ENCODE assay signal across 8 cellular contexts in the genomic region with DNA sequence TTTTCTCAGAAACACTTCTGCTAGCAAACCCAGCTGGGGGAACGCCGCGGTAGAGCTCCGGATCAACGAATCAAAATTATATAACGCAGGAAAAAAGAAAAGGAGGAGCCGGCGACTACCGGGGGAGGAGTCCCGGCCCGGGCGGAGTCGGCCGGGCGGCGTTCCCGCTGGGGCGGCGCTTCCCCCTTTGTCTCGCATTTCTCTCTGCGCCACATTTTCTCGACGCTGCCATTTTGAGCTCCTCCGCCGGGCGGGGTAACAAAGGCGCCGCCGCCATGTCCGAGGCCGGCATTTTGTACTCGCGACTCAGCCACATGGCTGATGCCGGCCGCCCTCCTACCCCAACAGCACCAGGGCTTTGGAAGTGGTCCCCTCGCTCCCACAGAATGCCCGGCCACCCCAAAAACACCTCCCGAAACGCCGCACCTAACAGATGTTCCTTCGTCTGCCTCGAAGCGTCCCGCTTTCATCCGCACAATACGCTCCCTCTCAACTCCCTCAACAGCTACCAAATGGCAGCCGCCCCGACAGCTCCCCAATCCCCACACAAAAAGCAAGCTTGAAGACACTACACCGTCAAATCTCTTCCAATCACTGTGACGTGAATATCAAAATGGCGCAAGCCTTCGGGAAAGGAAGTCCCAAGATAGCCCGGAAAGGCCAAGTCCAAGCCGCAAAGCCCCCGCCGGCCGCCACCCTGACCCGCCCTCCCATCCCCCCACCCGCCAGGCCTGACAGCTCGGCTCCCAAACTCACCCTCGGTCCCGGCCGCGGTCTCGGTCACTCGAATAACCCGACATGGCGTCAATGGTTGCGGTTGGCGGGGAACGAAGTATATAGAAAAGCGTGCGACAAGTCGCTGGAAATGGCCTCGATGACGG. TPM values are rescaled to one million over a fixed set of nuclear protein-coding genes. Genes with fewer than 3 reads are reported as not detected.
A peak's percentile ranks its signal among the peaks of the same experiment; 100 is the strongest.
DNase-seq lines count a peak whose midpoint lies in the region; ATAC-seq and TF ChIP-seq lines count a peak whose summit lies in the region.

No MANE protein-coding gene starts in this region.

- peak overlapping the region; percentile 93 for H3K4me2 ChIP-seq in DOHH2 (ENCODE audit: low read length)

- H3F3A ChIP-seq in DOHH2 (ENCODE audit: control insufficient read depth, insufficient read depth), result peaks cover 49% of the 10 kb centered on the region

- H3K9me2 ChIP-seq in DOHH2 (replicated peaks; ENCODE audit: control insufficient read depth, low read length), result no peaks in the 10 kb centered on the region

- peak overlapping the region; percentile 100 for H3K4me3 ChIP-seq in DOHH2 (ENCODE audit: low read length)
- H3K4me3 ChIP-seq in choroid plexus epithelial cell (ENCODE audit: low read depth, low read length), result peak overlapping the region; percentile 100

- peaks cover 57% of the 10 kb centered on the region for H3K4me1 ChIP-seq in DOHH2 (ENCODE audit: control insufficient read depth, low read length)

- H3K9me3 ChIP-seq in DOHH2 (ENCODE audit: control insufficient read depth, insufficient read depth, low read length), result no peaks in the 10 kb centered on the region

- H3K27me3 ChIP-seq in DOHH2 (ENCODE audit: control insufficient read depth, low read length) (no peaks in the 10 kb centered on the region), layer of hippocampus (ENCODE audit: control insufficient read depth, insufficient read depth, low read length) (no peaks in the 10 kb centered on the region)

- DNase-seq in NCI-H460 (ENCODE audit: extremely low read depth, low read depth) (peak; percentile 83), choroid plexus epithelial cell (ENCODE audit: low read depth) (peak; percentile 94)
- DNase-seq in activated CD4-positive, alpha-beta T cell treated with anti-CD3 and anti-CD28 coated beads for 4 hours, result peak; percentile 80 to 82
- peak; percentile 72 to 78 for DNase-seq in stimulated activated CD4-positive, alpha-beta T cell treated with anti-CD3 and anti-CD28 coated beads, Interleukin-15, amount 100 ng/mL, for 48 hours (ENCODE audit: low read depth in 2 of 2)

- H4K20me1 ChIP-seq in DOHH2 (ENCODE audit: control insufficient read depth, insufficient read depth, low read depth, low read length), result peaks cover 52% of the 10 kb centered on the region

- H3K27ac ChIP-seq in DOHH2 (ENCODE audit: low read depth, low read length), result peak overlapping the region; percentile 89
- H3K27ac ChIP-seq in layer of hippocampus (ENCODE audit: low read depth, low read length), result peak overlapping the region; percentile 99

- peaks cover 93% of the 10 kb centered on the region for H3K79me2 ChIP-seq in DOHH2 (ENCODE audit: control insufficient read depth, low read length)

- no peak for TF ChIP-seq CTCF in DOHH2 (IDR thresholded peaks at IDR 0.05; ENCODE audit: low read depth, low read length, poor library complexity, severe bottlenecking)
- TF ChIP-seq CTCF in choroid plexus epithelial cell (conservative IDR thresholded peaks at IDR 0.05; ENCODE audit: low read depth, low read length), result no peak

- H3K36me3 ChIP-seq in DOHH2 (ENCODE audit: control insufficient read depth, low read length), result peaks cover 89% of the 10 kb centered on the region

- peak; percentile 21 for ATAC-seq in HG02981 (IDR thresholded peaks at IDR 0.05; ENCODE audit: unreplicated experiment)
- no peak for ATAC-seq in HG03039 (IDR thresholded peaks at IDR 0.05; ENCODE audit: unreplicated experiment)

RNA-seq across cellular contexts. Expression of gene DDX5, which starts 0.5 kb away (rescaled TPM):
- total RNA-seq in NCI-H460 (2014; rRNA removed; shearing (Covaris generic)), result 392 and 498 TPM in 2 replicates
- polyA plus RNA-seq in NCI-H460 (2014; cell fraction: nucleus; rRNA removed), result 1,062 and 1,359 TPM in 2 replicates

RNA-seq across cellular contexts. Expression of gene CEP95, which starts 1.2 kb away (rescaled TPM):
- total RNA-seq in NCI-H460 (2014; rRNA removed; shearing (Covaris generic)), result 25.9 and 39.1 TPM in 2 replicates
- 68.8 and 84.2 TPM in 2 replicates for polyA plus RNA-seq in NCI-H460 (2014; cell fraction: nucleus; rRNA removed)

RNA-seq across cellular contexts. Expression of gene POLG2, which starts 8.7 kb away (rescaled TPM):
- total RNA-seq in NCI-H460 (2014; rRNA removed; shearing (Covaris generic)), result 20.5 and 29.1 TPM in 2 replicates
- 61.7 and 66.7 TPM in 2 replicates for polyA plus RNA-seq in NCI-H460 (2014; cell fraction: nucleus; rRNA removed)

RNA-seq across cellular contexts. Expression of gene MILR1, which starts 56.6 kb away (rescaled TPM):
- 2.4 and 2.7 TPM in 2 replicates for total RNA-seq in NCI-H460 (2014; rRNA removed; shearing (Covaris generic))
- polyA plus RNA-seq in NCI-H460 (2014; cell fraction: nucleus; rRNA removed), result 4.0 and 7.6 TPM in 2 replicates
